8 cellular contexts compared by ENCODE assay signal in the genomic region with DNA sequence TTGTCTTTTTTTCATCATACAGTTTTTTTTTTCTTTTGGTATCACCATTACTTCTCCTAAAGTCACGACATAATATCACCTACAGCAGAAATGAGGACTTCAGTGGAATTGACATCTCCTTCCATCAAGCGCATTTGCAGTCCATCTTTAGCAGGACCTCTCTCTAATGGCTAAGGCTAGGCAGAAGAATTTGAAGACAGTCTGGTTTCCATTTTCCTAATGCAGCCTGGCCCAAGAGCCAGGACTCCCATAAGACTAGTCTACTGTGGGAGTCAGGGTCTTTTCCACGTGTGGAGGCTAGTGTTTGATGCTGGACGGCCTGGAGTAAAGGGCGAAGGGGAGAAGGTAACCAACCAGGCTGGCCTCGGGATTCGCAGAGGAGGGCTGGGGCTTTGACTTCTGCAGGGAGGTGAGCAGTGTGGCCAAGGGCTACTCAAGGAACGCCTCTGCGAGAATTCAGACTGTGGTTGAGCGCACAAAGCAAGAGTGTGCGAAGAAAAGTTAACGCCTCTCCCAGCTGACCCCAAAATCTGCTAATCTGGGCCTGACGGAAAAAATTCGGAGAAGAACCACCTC. TPM values are rescaled to one million over a fixed set of nuclear protein-coding genes. Genes with fewer than 3 reads are reported as not detected.
A peak's percentile ranks its signal among the peaks of the same experiment; 100 is the strongest.
DNase-seq lines count a peak whose midpoint lies in the region; FAIRE-seq and TF ChIP-seq lines count a peak whose summit lies in the region.

No MANE protein-coding gene starts in this region.

- H3K9me3 ChIP-seq in colonic mucosa (no peaks in the 10 kb centered on the region), mesodermal cell (ENCODE audit: control insufficient read depth, low read length) (no peaks in the 10 kb centered on the region), uterus (no peaks in the 10 kb centered on the region)

- H3K4me3 ChIP-seq in GM12864 (ENCODE audit: low read depth, low read length): peak overlapping the region; percentile 96
- H3K4me3 ChIP-seq in H7 (ENCODE audit: insufficient read depth, low read depth, low read length): peak overlapping the region; percentile 83
- H3K4me3 ChIP-seq in NB4 (ENCODE audit: low read depth, low read length): peak overlapping the region; percentile 85
- H3K4me3 ChIP-seq in colonic mucosa: peak overlapping the region; percentile 81
- peak overlapping the region; percentile 63 for H3K4me3 ChIP-seq in mesodermal cell (ENCODE audit: extremely low read depth, insufficient read depth, low read length, poor library complexity, severe bottlenecking)
- H3K4me3 ChIP-seq in uterus: peak overlapping the region; percentile 75 to 89

- H3K9ac ChIP-seq in colonic mucosa (ENCODE audit: low read depth in 2 of 2, low read length in 2 of 2): peak overlapping the region; percentile 64 to 87

- intact Hi-C loops in colonic mucosa (cut with DNase I) (no loop called here), uterus (cut with DNase I; ENCODE audit: low total_unique reads) (no loop called here)

- TF ChIP-seq CTCF in GM12864 (IDR thresholded peaks at IDR 0.05; ENCODE audit: low read depth, low read length, missing control alignments): no peak
- no peak for TF ChIP-seq CTCF in NB4 (IDR thresholded peaks at IDR 0.05; ENCODE audit: low read depth, low read length)
- no peak for TF ChIP-seq CTCF in colonic mucosa (IDR thresholded peaks at IDR 0.05)
- no peak for TF ChIP-seq CTCF in uterus (IDR thresholded peaks at IDR 0.05)

- H3K4me1 ChIP-seq in colonic mucosa (peaks cover 20% of the 10 kb centered on the region), mesodermal cell (ENCODE audit: control insufficient read depth, insufficient read depth, low read length, poor library complexity, severe bottlenecking) (peaks cover 4% of the 10 kb centered on the region), uterus (peaks cover 6 to 14% of the 10 kb centered on the region in 2 donors)

- H3K36me3 ChIP-seq in H7 (replicated peaks; ENCODE audit: control insufficient read depth, insufficient read depth, low read length) (peaks cover 6% of the 10 kb centered on the region), colonic mucosa (no peaks in the 10 kb centered on the region), mesodermal cell (ENCODE audit: control insufficient read depth, insufficient read depth, low read length) (peaks cover 32% of the 10 kb centered on the region), uterus (no peaks in the 10 kb centered on the region)

- H3K27ac ChIP-seq in colonic mucosa: peak overlapping the region; percentile 94
- peak overlapping the region; percentile 95 for H3K27ac ChIP-seq in mesodermal cell (ENCODE audit: low read depth, low read length, severe bottlenecking)
- peak overlapping the region; percentile 93 to 95 for H3K27ac ChIP-seq in uterus

- 9 to 15% methylated on average over 11 to 13 of the region's 14 CpGs for WGBS in mesodermal cell (ENCODE audit: insufficient coverage in 2 of 2), 2 experiments

- H3K27me3 ChIP-seq in H7 (ENCODE audit: control insufficient read depth, insufficient read depth, low read length) (peaks cover 26% of the 10 kb centered on the region), colonic mucosa (no peaks in the 10 kb centered on the region), uterus (no peaks in the 10 kb centered on the region)

- TF ChIP-seq POLR2A in NB4 (IDR thresholded peaks at IDR 0.05; ENCODE audit: extremely low read depth, insufficient read length): no peak
- TF ChIP-seq POLR2A in uterus (IDR thresholded peaks at IDR 0.05): no peak

- DNase-seq in GM12864 (ENCODE audit: low read depth) (no peak), H7 (peak; percentile 64), NB4 (ENCODE audit: low read depth) (no peak), colonic mucosa (peak; percentile 56), uterus (no peak), RCC 7860 (ENCODE audit: low spot score) (no peak)
- no peak for DNase-seq in stimulated activated CD4-positive, alpha-beta T cell treated with anti-CD3 and anti-CD28 coated beads, Interleukin-2, amount 100 ng/mL, for 24 hours

- FAIRE-seq in RCC 7860 (lab: Jason Lieb, UNC): no peak

RNA-seq across cellular contexts. Expression of a gene that starts 0.7 kb away (rescaled TPM):
- total RNA-seq in H7 (2014; rRNA removed; shearing (Covaris generic)): 8.7 and 9.1 TPM in 2 replicates
- 10 to 100 TPM; 27.5 to 32.3 TPM for total RNA-seq in colonic mucosa
- 27.9 TPM for polyA plus RNA-seq in mesodermal cell (2013, experiment 1 of 2)
- 21.9 TPM for polyA plus RNA-seq in mesodermal cell (2013, experiment 2 of 2)
- total RNA-seq in uterus: 10 to 100 TPM in 2 of 4 donors, 1 to 10 TPM in 2; 7.7 to 55.5 (median 25.9) TPM

RNA-seq across cellular contexts. Expression of a gene that starts 0.9 kb away (rescaled TPM):
- total RNA-seq in H7 (2014; rRNA removed; shearing (Covaris generic)): 3.0 and 3.4 TPM in 2 replicates
- 10 to 100 TPM in 1 of 2 donors, 1 to 10 TPM in 1; 9.1 to 20.4 TPM for total RNA-seq in colonic mucosa
- 15.5 TPM for polyA plus RNA-seq in mesodermal cell (2013, experiment 1 of 2)
- polyA plus RNA-seq in mesodermal cell (2013, experiment 2 of 2): 14.4 TPM
- 10 to 100 TPM in 3 of 4 donors, 1 to 10 TPM in 1; 4.1 to 67.6 (median 42.6) TPM for total RNA-seq in uterus

RNA-seq across cellular contexts. Expression of a gene that starts 27.3 kb away (rescaled TPM):
- total RNA-seq in H7 (2014; rRNA removed; shearing (Covaris generic)): 0.30 and 0.52 TPM in 2 replicates
- total RNA-seq in colonic mucosa: 1 to 10 TPM; 5.3 to 8.8 TPM
- polyA plus RNA-seq in mesodermal cell (2013, experiment 1 of 2): 0.44 TPM
- 0.10 TPM for polyA plus RNA-seq in mesodermal cell (2013, experiment 2 of 2)
- total RNA-seq in uterus: 1 to 10 TPM in 3 of 4 donors, not detected in 1; 2.0 to 3.8 (median 2.4) TPM

RNA-seq across cellular contexts. Expression of a gene that starts 52.2 kb away (rescaled TPM):
- 50.1 and 58.1 TPM in 2 replicates for total RNA-seq in H7 (2014; rRNA removed; shearing (Covaris generic))
- 10 to 100 TPM; 11.4 to 21.5 TPM for total RNA-seq in colonic mucosa
- polyA plus RNA-seq in mesodermal cell (2013, experiment 1 of 2): 39.7 TPM
- 36.9 TPM for polyA plus RNA-seq in mesodermal cell (2013, experiment 2 of 2)
- total RNA-seq in uterus: 10 to 100 TPM in 2 of 4 donors, 1 to 10 TPM in 2; 2.6 to 65.6 (median 28.9) TPM

Comparison
In these comparisons a context has a peak if more than half of its experiments do, and no peak if none do; other contexts are left out.
1. DNase-seq: peak in H7 (single experiment) and colonic mucosa (single experiment); none in GM12864 (single experiment), NB4 (single experiment), uterus (0 of 2), stimulated activated CD4-positive, alpha-beta T cell treated with anti-CD3 and anti-CD28 coated beads, Interleukin-2, amount 100 ng/mL, for 24 hours (0 of 2) and RCC 7860 (single experiment).
2. Peak in every context shown above with its lines, with median percentiles within 50 percentile points of each other: H3K4me3 ChIP-seq and H3K27ac ChIP-seq.